8 cellular contexts compared by ENCODE assay signal in the genomic region with DNA sequence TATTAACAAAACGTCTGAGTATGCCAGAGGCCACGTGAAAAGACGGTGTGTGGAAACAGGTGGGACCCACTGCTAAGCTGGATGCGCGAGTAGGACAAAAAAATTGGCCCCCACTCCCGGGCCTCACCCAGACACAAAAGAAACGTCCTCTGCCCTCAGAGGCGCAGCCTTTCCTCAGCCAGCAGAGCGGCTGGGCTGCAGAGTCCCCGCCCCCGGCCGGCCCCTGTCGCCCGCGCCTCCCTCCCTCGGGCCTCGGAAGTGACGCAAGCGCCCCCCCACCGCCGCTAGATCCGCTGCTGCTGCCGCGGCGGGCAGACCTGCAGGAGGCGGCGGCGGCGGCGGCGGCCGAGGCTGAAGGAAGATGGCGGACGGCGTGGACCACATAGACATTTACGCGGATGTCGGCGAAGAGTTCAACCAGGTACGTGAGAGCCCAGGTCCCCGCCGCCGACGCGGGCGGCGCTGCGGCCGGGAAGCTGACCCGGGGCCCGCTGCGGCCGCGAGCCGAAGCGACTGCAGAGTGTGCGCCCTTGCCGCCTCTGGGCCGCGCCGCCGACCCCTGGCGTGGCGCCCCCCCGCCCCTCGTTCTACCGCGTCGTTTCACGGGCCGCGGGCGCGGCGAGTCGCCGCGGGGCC. TPM values are rescaled to one million over a fixed set of nuclear protein-coding genes. Genes with fewer than 3 reads are reported as not detected.
DNase-seq lines count a peak whose midpoint lies in the region; TF ChIP-seq lines count a peak whose summit lies in the region.

A gene with protein sequence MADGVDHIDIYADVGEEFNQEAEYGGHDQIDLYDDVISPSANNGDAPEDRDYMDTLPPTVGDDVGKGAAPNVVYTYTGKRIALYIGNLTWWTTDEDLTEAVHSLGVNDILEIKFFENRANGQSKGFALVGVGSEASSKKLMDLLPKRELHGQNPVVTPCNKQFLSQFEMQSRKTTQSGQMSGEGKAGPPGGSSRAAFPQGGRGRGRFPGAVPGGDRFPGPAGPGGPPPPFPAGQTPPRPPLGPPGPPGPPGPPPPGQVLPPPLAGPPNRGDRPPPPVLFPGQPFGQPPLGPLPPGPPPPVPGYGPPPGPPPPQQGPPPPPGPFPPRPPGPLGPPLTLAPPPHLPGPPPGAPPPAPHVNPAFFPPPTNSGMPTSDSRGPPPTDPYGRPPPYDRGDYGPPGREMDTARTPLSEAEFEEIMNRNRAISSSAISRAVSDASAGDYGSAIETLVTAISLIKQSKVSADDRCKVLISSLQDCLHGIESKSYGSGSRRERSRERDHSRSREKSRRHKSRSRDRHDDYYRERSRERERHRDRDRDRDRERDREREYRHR (plus strand): TSS at position 284 of the 636 bp plus-strand sequence. CDS start 78 bp downstream, at position 362.

- H2BK12ac ChIP-seq in neuronal stem cell (ENCODE audit: low read length) = no peak within 1 kb of the TSS

- DNase-seq in GM04504 (ENCODE audit: low read depth) = peak; percentile 74
- peak; percentile 86 for DNase-seq in HFFc6
- peak; percentile 95 for DNase-seq in NAMALWA (ENCODE audit: low spot score)
- peak; percentile 92 for DNase-seq in SK-MEL-5 (ENCODE audit: low read depth, low spot score)
- peak; percentile 97 for DNase-seq in activated naive CD4-positive, alpha-beta T cell treated with Interleukin-2 at 50 U/mL for 16 hours
- DNase-seq in foreskin melanocyte = peak; percentile 77
- DNase-seq in neuronal stem cell (ENCODE audit: low spot score) = peak; percentile 92

- peak within 1 kb of the TSS; percentile 91 for H3K27ac ChIP-seq in neuronal stem cell (replicated peaks; ENCODE audit: low read length)
- peak within 1 kb of the TSS; percentile 83 for H3K27ac ChIP-seq in subcutaneous abdominal adipose tissue (ENCODE audit: low read depth, low read length)

- no peak within 1 kb of the TSS for H2BK120ac ChIP-seq in neuronal stem cell (ENCODE audit: low read depth, low read length)

- peaks cover 32% of the 10 kb centered on the region for H3K4me1 Mint-ChIP-seq in HFFc6 (ENCODE audit: low read depth)

- H2AK5ac ChIP-seq in neuronal stem cell (ENCODE audit: low read depth, low read length) = peak within 1 kb of the TSS; percentile 99

- H3K27me3 Mint-ChIP-seq in HFFc6 (ENCODE audit: insufficient read depth) = no peaks in the 10 kb centered on the region

- in situ Hi-C loops in SK-MEL-5 (cut with HindIII; ENCODE audit: low pct_unique_long_range_greater_than_20kb, low sequenced_read_pairs) = no loop called here

- no peak within 1 kb of the TSS for H4K8ac ChIP-seq in neuronal stem cell (ENCODE audit: low read depth, low read length)

- no CpG with 5 or more reads among the region's 78 CpGs for WGBS in neuronal stem cell (ENCODE audit: extremely low coverage in 2 of 2, insufficient read length in 2 of 2, insufficient replicate concordance in 1 of 2), 2 donors

- H3K14ac ChIP-seq in neuronal stem cell (ENCODE audit: low read length) = peak within 1 kb of the TSS; percentile 94

- H3K4me3 ChIP-seq in neuronal stem cell (ENCODE audit: low read length in 2 of 2) (peak within 1 kb of the TSS; percentile 65 to 95), subcutaneous abdominal adipose tissue (ENCODE audit: low read depth in 1 of 5, low read length in 5 of 5) (peak within 1 kb of the TSS; percentile 79 to 88 (median 86))

- peak; percentile 16; the same call in 1 of the 2 replicates for TF ChIP-seq CTCF in HFFc6 (IDR thresholded peaks at IDR 0.05)

- H3K4me2 ChIP-seq in neuronal stem cell (ENCODE audit: insufficient read depth, low read length, poor library complexity, severe bottlenecking) = peak within 1 kb of the TSS; percentile 54

- H3K18ac ChIP-seq in neuronal stem cell (ENCODE audit: low read length) = peak within 1 kb of the TSS; percentile 95

- peak within 1 kb of the TSS; percentile 99 for H3K23ac ChIP-seq in neuronal stem cell (ENCODE audit: low read depth, low read length, poor library complexity)

- H3K36me3 ChIP-seq in neuronal stem cell (replicated peaks in 1 of 2; ENCODE audit: control insufficient read depth in 2 of 2, insufficient read depth in 2 of 2, low read length in 2 of 2) = peaks cover 0 to 37% of the 10 kb centered on the region in 2 donors
- no peaks in the 10 kb centered on the region for H3K36me3 ChIP-seq in subcutaneous abdominal adipose tissue (ENCODE audit: control insufficient read depth in 5 of 5, insufficient read depth in 5 of 5, low read length in 5 of 5)

- H3K9ac ChIP-seq in neuronal stem cell (ENCODE audit: low read depth, low read length, poor library complexity) (peak within 1 kb of the TSS; percentile 95), subcutaneous abdominal adipose tissue (ENCODE audit: low read length in 5 of 5) (peak within 1 kb of the TSS; percentile 81 to 91 (median 87))

- H3K4ac ChIP-seq in neuronal stem cell (ENCODE audit: low read length) = no peak within 1 kb of the TSS

- peak within 1 kb of the TSS; percentile 98 for H3K4me3 Mint-ChIP-seq in HFFc6

- no peaks in the 10 kb centered on the region for H3K9me3 Mint-ChIP-seq in HFFc6

- H2BK5ac ChIP-seq in neuronal stem cell (ENCODE audit: low read length) = peak within 1 kb of the TSS; percentile 66

- H3K9me3 ChIP-seq in neuronal stem cell (replicated peaks in 1 of 2; ENCODE audit: control insufficient read depth in 2 of 2, insufficient read depth in 1 of 2, low read depth in 1 of 2, low read length in 2 of 2) (peaks cover 0 to 1% of the 10 kb centered on the region in 2 donors), subcutaneous abdominal adipose tissue (ENCODE audit: control insufficient read depth in 5 of 5, low read length in 5 of 5) (no peaks in the 10 kb centered on the region)

- H3K27ac Mint-ChIP-seq in HFFc6 = peak within 1 kb of the TSS; percentile 96

- H2BK15ac ChIP-seq in neuronal stem cell (ENCODE audit: low read length) = no peak within 1 kb of the TSS

- H4K91ac ChIP-seq in neuronal stem cell (ENCODE audit: low read depth, low read length, poor library complexity) = peak within 1 kb of the TSS; percentile 97

- peaks cover 4% of the 10 kb centered on the region; the same call in 1 of the 2 replicates for H3K36me3 Mint-ChIP-seq in HFFc6 (ENCODE audit: low read depth)

- H3K27me3 ChIP-seq in neuronal stem cell (ENCODE audit: control insufficient read depth in 3 of 3, insufficient read depth in 3 of 3, low read depth in 1 of 3, low read length in 3 of 3) = no peaks in the 10 kb centered on the region
- no peaks in the 10 kb centered on the region for H3K27me3 ChIP-seq in subcutaneous abdominal adipose tissue (ENCODE audit: control insufficient read depth in 5 of 5, insufficient read depth in 4 of 5, low read length in 5 of 5)

- H3K4me1 ChIP-seq in neuronal stem cell (ENCODE audit: control insufficient read depth in 2 of 2, insufficient read depth in 1 of 2, low read depth in 1 of 2, low read length in 2 of 2) (peaks cover 0 to 6% of the 10 kb centered on the region in 2 donors), subcutaneous abdominal adipose tissue (ENCODE audit: control insufficient read depth in 5 of 5, insufficient read depth in 5 of 5, low read length in 5 of 5) (peaks cover 1 to 38% (median 30%) of the 10 kb centered on the region in 5 donors)

- peak within 1 kb of the TSS; percentile 79 for H2AFZ ChIP-seq in neuronal stem cell (ENCODE audit: low read length)

- H3K79me1 ChIP-seq in neuronal stem cell (ENCODE audit: low read depth, low read length) = peaks cover 3% of the 10 kb centered on the region

RNA-seq across cellular contexts. Expression of the gene that starts here (rescaled TPM):
- 10 to 100 TPM; 54.1 to 66.1 (median 60.1) TPM for total RNA-seq in HFFc6 (2021; fragmentation: NEBNext Ultra II Directional; extraction: Animal tissue kit (Norgen Biotek cat#: 25700))
- total RNA-seq in SK-MEL-5 (2014; rRNA removed; shearing (Covaris generic)) = 26.5 and 29.0 TPM in 2 replicates
- polyA plus RNA-seq in SK-MEL-5 (2015; cell fraction: cytosol; rRNA removed) = 33.2 and 46.5 TPM in 2 replicates
- polyA plus RNA-seq in SK-MEL-5 (2015; cell fraction: nucleus; rRNA removed) = 136 and 143 TPM in 2 replicates
- 99.4 TPM for polyA plus RNA-seq in neuronal stem cell (2013, experiment 1 of 2)
- 103 TPM for polyA plus RNA-seq in neuronal stem cell (2013, experiment 2 of 2)

Comparison
In these comparisons a context has a peak if more than half of its experiments do, and no peak if none do; other contexts are left out.
1. Peak in every context shown above with its lines: DNase-seq, H3K4me3 ChIP-seq and H3K27ac ChIP-seq.